Comparison of ENCODE assay signal across 8 cellular contexts in the genomic region with DNA sequence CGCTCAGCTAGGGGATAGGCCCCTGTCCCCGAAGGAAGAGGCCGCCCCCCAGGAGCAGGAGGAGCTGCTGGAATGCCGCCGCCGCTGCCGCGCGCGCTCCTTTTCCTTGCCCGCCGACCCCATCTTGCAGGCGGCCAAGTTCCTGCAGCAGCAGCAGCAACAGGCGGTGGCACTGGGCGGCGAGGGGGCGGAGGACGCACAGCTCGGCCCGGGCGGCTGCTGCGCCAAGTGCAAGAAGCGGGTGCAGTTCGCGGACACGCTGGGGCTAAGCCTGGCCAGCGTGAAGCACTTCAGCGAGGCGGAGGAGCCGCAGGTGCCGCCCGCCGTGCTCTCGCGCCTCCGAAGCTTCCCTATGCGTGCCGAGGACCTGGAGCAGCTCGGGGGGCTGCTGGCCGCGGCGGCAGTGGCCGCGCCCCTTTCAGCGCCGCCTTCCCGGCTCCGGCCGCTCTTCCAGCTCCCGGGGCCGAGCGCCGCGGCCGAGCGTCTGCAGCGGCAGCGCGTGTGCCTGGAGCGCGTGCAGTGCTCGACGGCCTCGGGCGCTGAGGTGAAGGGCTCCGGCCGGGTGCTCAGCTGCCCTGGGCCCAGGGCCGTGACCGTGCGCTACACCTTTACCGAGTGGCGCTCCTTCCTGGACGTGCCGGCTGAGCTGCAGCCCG. TPM values are rescaled to one million over a fixed set of nuclear protein-coding genes. Genes with fewer than 3 reads are reported as not detected.
A peak's percentile ranks its signal among the peaks of the same experiment; 100 is the strongest.
DNase-seq lines count a peak whose midpoint lies in the region; ATAC-seq and TF ChIP-seq lines count a peak whose summit lies in the region.

No MANE protein-coding gene starts in this region.

- H3K4me3 ChIP-seq in DOHH2 (ENCODE audit: low read length) (peak overlapping the region; percentile 41), neuron (ENCODE audit: low read length) (peak overlapping the region; percentile 51)

- H3K4me1 Mint-ChIP-seq in HFFc6 (ENCODE audit: low read depth): peaks cover 32% of the 10 kb centered on the region

- no peak overlapping the region for H3K27ac Mint-ChIP-seq in HFFc6

- peaks cover 59% of the 10 kb centered on the region for H3K27me3 ChIP-seq in DOHH2 (ENCODE audit: control insufficient read depth, low read length)
- peaks cover 22% of the 10 kb centered on the region for H3K27me3 ChIP-seq in neuron (ENCODE audit: insufficient read depth, low read length)

- H3F3A ChIP-seq in DOHH2 (ENCODE audit: control insufficient read depth, insufficient read depth): no peaks in the 10 kb centered on the region

- ATAC-seq in GM18505 (IDR thresholded peaks at IDR 0.05; ENCODE audit: unreplicated experiment): no peak

- no peaks in the 10 kb centered on the region for H4K20me1 ChIP-seq in DOHH2 (ENCODE audit: control insufficient read depth, insufficient read depth, low read depth, low read length)

- no peaks in the 10 kb centered on the region for H3K9me2 ChIP-seq in DOHH2 (replicated peaks; ENCODE audit: control insufficient read depth, low read length)

- H3K4me2 ChIP-seq in DOHH2 (ENCODE audit: low read length): peak overlapping the region; percentile 55

- H3K4me1 ChIP-seq in DOHH2 (ENCODE audit: control insufficient read depth, low read length) (peaks cover 18% of the 10 kb centered on the region), neuron (ENCODE audit: insufficient read depth, low read length) (peaks cover 6% of the 10 kb centered on the region)

- H3K9me3 ChIP-seq in DOHH2 (ENCODE audit: control insufficient read depth, insufficient read depth, low read length) (no peaks in the 10 kb centered on the region), neuron (ENCODE audit: low read length) (no peaks in the 10 kb centered on the region)

- no peak for TF ChIP-seq CTCF in DOHH2 (IDR thresholded peaks at IDR 0.05; ENCODE audit: low read depth, low read length, poor library complexity, severe bottlenecking)
- no peak for TF ChIP-seq CTCF in HFFc6 (IDR thresholded peaks at IDR 0.05)
- no peak for TF ChIP-seq CTCF in RWPE1 (conservative IDR thresholded peaks at IDR 0.05; ENCODE audit: low read depth)

- DNase-seq in HFFc6 (no peak), RWPE1 (ENCODE audit: low spot score) (no peak), fibroblast of gingiva (ENCODE audit: low read depth) (peak; percentile 39), COR-L47 (lab: John Stamatoyannopoulos, UW) (no peak), mesenteric fat pad (ENCODE audit: low spot score) (no peak)

- peak overlapping the region; percentile 88 for H2AFZ ChIP-seq in neuron (ENCODE audit: low read depth, low read length)

- no peaks in the 10 kb centered on the region for H3K36me3 ChIP-seq in DOHH2 (ENCODE audit: control insufficient read depth, low read length)
- no peaks in the 10 kb centered on the region for H3K36me3 ChIP-seq in neuron (ENCODE audit: insufficient read depth, low read length)

- H3K9me3 Mint-ChIP-seq in HFFc6: no peaks in the 10 kb centered on the region

- H3K27ac ChIP-seq in DOHH2 (ENCODE audit: low read depth, low read length) (no peak overlapping the region), RWPE1 (peak overlapping the region; percentile 77)

- peaks cover 2% of the 10 kb centered on the region for H3K27me3 Mint-ChIP-seq in HFFc6 (ENCODE audit: insufficient read depth)

- H3K79me2 ChIP-seq in DOHH2 (ENCODE audit: control insufficient read depth, low read length): no peaks in the 10 kb centered on the region

- POLR2A ChIA-PET in RWPE1 (lab: Yijun Ruan, JAX; ENCODE audit: low non-redundant PET): no interaction called here

- H3K36me3 Mint-ChIP-seq in HFFc6 (ENCODE audit: low read depth): no peaks in the 10 kb centered on the region

- H3K4me3 Mint-ChIP-seq in HFFc6: peak overlapping the region; percentile 71

- TF ChIP-seq POLR2A in GM18505 (IDR thresholded peaks at IDR 0.05; ENCODE audit: borderline replicate concordance, extremely low read depth, insufficient read depth, insufficient read length): no peak

- CTCF ChIA-PET in RWPE1 (lab: Yijun Ruan, JAX): interaction anchor here (0.7 to 1.5 kb wide), 2 partner anchors 277 to 316 kb away, joined by 3 read pairs; no protein-coding TSS in a partner anchor

RNA-seq across cellular contexts. Expression of gene PPP1R3G, which starts 0.6 kb away (rescaled TPM):
- total RNA-seq in HFFc6 (2021; fragmentation: NEBNext Ultra II Directional; extraction: Animal tissue kit (Norgen Biotek cat#: 25700)): 1 to 10 TPM in 4 of 6 experiments, under 1 TPM in 2; 0.55 to 1.6 (median 1.4) TPM
- 1.3 TPM for total RNA-seq in mesenteric fat pad
